ENCODE assay signal across 8 cellular contexts in genomic region chr1:120087959-120088358, GRCh38. TPM values are rescaled to one million over a fixed set of nuclear protein-coding genes. Genes with fewer than 3 reads are reported as not detected.
DNase-seq lines count a peak whose midpoint lies in the region; ATAC-seq and TF ChIP-seq lines count a peak whose summit lies in the region.
"Not testable (repeated sequence)": the region's sequence is repeated elsewhere in the genome, so short reads cannot be mapped to it uniquely, and the experiment has no call there.

No MANE protein-coding gene starts in this region.

- not testable (repeated sequence) for H3K9ac ChIP-seq in DND-41 (ENCODE audit: low read depth, low read length); trophoblast cell (ENCODE audit: low read length)

- POLR2A ChIA-PET in T-cell (lab: Charles Lee); activated naive CD8-positive, alpha-beta T cell treated with anti-CD3 and anti-CD28 coated beads, Interleukin-2, amount 10 ng/mL, durations not matched to agents 7 days and 5 days (lab: Charles Lee): not testable (repeated sequence)

- H4K91ac ChIP-seq in trophoblast cell (ENCODE audit: low read depth, low read length): not testable (repeated sequence)

- H3K9me3 Mint-ChIP-seq in T-cell; activated naive CD8-positive, alpha-beta T cell treated with anti-CD3 and anti-CD28 coated beads, Interleukin-2, amount 10 ng/mL, durations not matched to agents 7 days and 5 days; stimulated activated memory B cell treated with anti-CD40 and anti-IgM and Interleukin-4, amounts not matched to agents 10 μg/mL and 1 μg/mL and 100 μg/mL, for 72 hours: not testable (repeated sequence)

- H3K18ac ChIP-seq in trophoblast cell (ENCODE audit: low read length): not testable (repeated sequence)

- not testable (repeated sequence) for H3K4me1 ChIP-seq in DND-41 (ENCODE audit: insufficient read depth, low read length); trophoblast cell (ENCODE audit: control insufficient read depth in 1 of 2, insufficient read depth in 2 of 2, low read length in 2 of 2)

- WGBS in trophoblast cell (ENCODE audit: extremely low coverage, insufficient coverage, insufficient read length): no CpG with 5 or more reads among the region's 4 CpGs

- H3K79me1 ChIP-seq in trophoblast cell (ENCODE audit: low read length): not testable (repeated sequence)

- H2BK12ac ChIP-seq in trophoblast cell (ENCODE audit: low read length): not testable (repeated sequence)

- not testable (repeated sequence) for H3K9me3 ChIP-seq in DND-41 (ENCODE audit: insufficient read depth, low read length, severe bottlenecking); trophoblast cell (ENCODE audit: insufficient read depth, low read depth, low read length)

- H3K23ac ChIP-seq in trophoblast cell (ENCODE audit: low read length): not testable (repeated sequence)

- H2BK120ac ChIP-seq in trophoblast cell (ENCODE audit: insufficient read depth, low read length, poor library complexity): not testable (repeated sequence)

- H2AFZ ChIP-seq in DND-41 (ENCODE audit: low read depth, low read length); trophoblast cell (ENCODE audit: insufficient read depth, low read length, poor library complexity): not testable (repeated sequence)

- H3K4me3 Mint-ChIP-seq in T-cell; stimulated activated memory B cell treated with anti-CD40 and anti-IgM and Interleukin-4, amounts not matched to agents 10 μg/mL and 1 μg/mL and 100 μg/mL, for 72 hours: not testable (repeated sequence)
- peak overlapping the region; percentile 40 for H3K4me3 Mint-ChIP-seq in activated naive CD8-positive, alpha-beta T cell treated with anti-CD3 and anti-CD28 coated beads, Interleukin-2, amount 10 ng/mL, durations not matched to agents 7 days and 5 days

- not testable (repeated sequence) for H3K4ac ChIP-seq in trophoblast cell (ENCODE audit: low read depth, low read length)

- not testable (repeated sequence) for H4K8ac ChIP-seq in trophoblast cell (ENCODE audit: low read depth, low read length)

- not testable (repeated sequence) for H3K14ac ChIP-seq in trophoblast cell (ENCODE audit: low read length)

- not testable (repeated sequence) for H3K79me2 ChIP-seq in DND-41 (ENCODE audit: insufficient read depth, low read length); trophoblast cell (ENCODE audit: control insufficient read depth, insufficient read depth, low read length, poor library complexity)

- H3K27ac ChIP-seq in DND-41 (ENCODE audit: low read length); trophoblast cell (ENCODE audit: low read depth, low read length): not testable (repeated sequence)

- H3K4me1 Mint-ChIP-seq in T-cell: peaks cover 6 to 16% (median 8%) of the 10 kb centered on the region in 3 donors
- H3K4me1 Mint-ChIP-seq in activated naive CD8-positive, alpha-beta T cell treated with anti-CD3 and anti-CD28 coated beads, Interleukin-2, amount 10 ng/mL, durations not matched to agents 7 days and 5 days: not testable (repeated sequence)
- peaks cover 12% of the 10 kb centered on the region for H3K4me1 Mint-ChIP-seq in stimulated activated memory B cell treated with anti-CD40 and anti-IgM and Interleukin-4, amounts not matched to agents 10 μg/mL and 1 μg/mL and 100 μg/mL, for 72 hours

- not testable (repeated sequence) for H3K36me3 ChIP-seq in DND-41 (ENCODE audit: insufficient read depth, low read length); trophoblast cell (ENCODE audit: control insufficient read depth in 1 of 2, insufficient read depth in 2 of 2, low read length in 2 of 2)

- not testable (repeated sequence) for H4K20me1 ChIP-seq in DND-41 (ENCODE audit: insufficient read depth, low read length)

- H3K27me3 Mint-ChIP-seq in T-cell; activated naive CD8-positive, alpha-beta T cell treated with anti-CD3 and anti-CD28 coated beads, Interleukin-2, amount 10 ng/mL, durations not matched to agents 7 days and 5 days; stimulated activated memory B cell treated with anti-CD40 and anti-IgM and Interleukin-4, amounts not matched to agents 10 μg/mL and 1 μg/mL and 100 μg/mL, for 72 hours: not testable (repeated sequence)

- not testable (repeated sequence) for H3K27me3 ChIP-seq in DND-41 (ENCODE audit: insufficient read depth, low read length, poor library complexity); trophoblast cell (ENCODE audit: insufficient read depth, low read length)

- H3K36me3 Mint-ChIP-seq in T-cell; activated naive CD8-positive, alpha-beta T cell treated with anti-CD3 and anti-CD28 coated beads, Interleukin-2, amount 10 ng/mL, durations not matched to agents 7 days and 5 days; stimulated activated memory B cell treated with anti-CD40 and anti-IgM and Interleukin-4, amounts not matched to agents 10 μg/mL and 1 μg/mL and 100 μg/mL, for 72 hours: not testable (repeated sequence)

- peak overlapping the region; percentile 44 to 66 for H3K27ac Mint-ChIP-seq in T-cell
- peak overlapping the region; percentile 30 for H3K27ac Mint-ChIP-seq in activated naive CD8-positive, alpha-beta T cell treated with anti-CD3 and anti-CD28 coated beads, Interleukin-2, amount 10 ng/mL, durations not matched to agents 7 days and 5 days
- H3K27ac Mint-ChIP-seq in stimulated activated memory B cell treated with anti-CD40 and anti-IgM and Interleukin-4, amounts not matched to agents 10 μg/mL and 1 μg/mL and 100 μg/mL, for 72 hours: peak overlapping the region; percentile 51

- not testable (repeated sequence) for H2BK5ac ChIP-seq in trophoblast cell (ENCODE audit: low read depth, low read length, poor library complexity)

- H4K12ac ChIP-seq in trophoblast cell (ENCODE audit: low read depth, low read length): not testable (repeated sequence)

- H3K4me2 ChIP-seq in DND-41 (ENCODE audit: insufficient read depth, low read length); trophoblast cell (ENCODE audit: low read length): not testable (repeated sequence)

- DNase-seq in DND-41: peak; percentile 48
- peak; percentile 97 for DNase-seq in HT1080 (ENCODE audit: low read depth)
- DNase-seq in T-cell: peak in 8 of 34 experiments; percentile 1 to 14 (median 4)
- DNase-seq in activated CD8-positive, alpha-beta memory T cell treated with anti-CD3 and anti-CD28 coated beads, Interleukin-2, amount 50 U/mL, for 4 hours: peak; percentile 22
- not testable (repeated sequence) for DNase-seq in activated naive CD8-positive, alpha-beta T cell treated with anti-CD3 and anti-CD28 coated beads, Interleukin-2, amount 10 ng/mL, durations not matched to agents 7 days and 5 days
- DNase-seq in fibroblast of pulmonary artery (ENCODE audit: low read depth): peak; percentile 21
- peak; percentile 40 to 67 for DNase-seq in trophoblast cell

- not testable (repeated sequence) for TF ChIP-seq CTCF in DND-41 (IDR thresholded peaks at IDR 0.05; ENCODE audit: borderline replicate concordance, extremely low read depth, low read length, poor library complexity, severe bottlenecking); fibroblast of pulmonary artery (IDR thresholded peaks at IDR 0.05; ENCODE audit: low read length, missing control alignments)

- ATAC-seq in DND-41 (ENCODE audit: insufficient read depth, low read depth) (peak; percentile 98), T-cell (replicated peaks in 1 of 4) (peak; percentile 94 to 98 (median 96))
- ATAC-seq in activated naive CD8-positive, alpha-beta T cell treated with anti-CD3 and anti-CD28 coated beads, Interleukin-2, amount 10 ng/mL, durations not matched to agents 7 days and 5 days (ENCODE audit: low read depth): peak; percentile 92
- ATAC-seq in stimulated activated memory B cell treated with anti-CD40 and anti-IgM and Interleukin-4, amounts not matched to agents 10 μg/mL and 1 μg/mL and 100 μg/mL, for 72 hours: peak; percentile 99

- CTCF ChIA-PET in T-cell (lab: Charles Lee): not testable (repeated sequence)

- not testable (repeated sequence) for H2AK5ac ChIP-seq in trophoblast cell (ENCODE audit: low read length)

- not testable (repeated sequence) for H3K4me3 ChIP-seq in DND-41 (ENCODE audit: low read depth in 1 of 2, low read length in 2 of 2); fibroblast of pulmonary artery (replicated peaks; ENCODE audit: low read depth, low read length); trophoblast cell (ENCODE audit: low read depth, low read length)

RNA-seq across cellular contexts. Expression of gene NOTCH2, which starts 18.5 kb away (rescaled TPM):
- total RNA-seq in HT1080 (2014; rRNA removed; shearing (Covaris generic)): 73.6 and 78.5 TPM in 2 replicates
- polyA plus RNA-seq in HT1080 (2015; cell fraction: cytosol; rRNA removed): 40.7 and 55.4 TPM in 2 replicates
- polyA plus RNA-seq in HT1080 (2015; cell fraction: nucleus; rRNA removed): 205 and 228 TPM in 2 replicates
- 10 to 100 TPM; 66.4 to 88.5 (median 77.8) TPM for total RNA-seq in T-cell
- 10 to 100 TPM; 78.0 to 89.2 TPM for total RNA-seq in activated naive CD8-positive, alpha-beta T cell treated with anti-CD3 and anti-CD28 coated beads, Interleukin-2, amount 10 ng/mL, durations not matched to agents 7 days and 5 days
- polyA plus RNA-seq in trophoblast cell (2013): 18.7 and 19.2 TPM in 2 replicates
